Comparison of ENCODE assay signal across 2 cellular contexts in the genomic region with DNA sequence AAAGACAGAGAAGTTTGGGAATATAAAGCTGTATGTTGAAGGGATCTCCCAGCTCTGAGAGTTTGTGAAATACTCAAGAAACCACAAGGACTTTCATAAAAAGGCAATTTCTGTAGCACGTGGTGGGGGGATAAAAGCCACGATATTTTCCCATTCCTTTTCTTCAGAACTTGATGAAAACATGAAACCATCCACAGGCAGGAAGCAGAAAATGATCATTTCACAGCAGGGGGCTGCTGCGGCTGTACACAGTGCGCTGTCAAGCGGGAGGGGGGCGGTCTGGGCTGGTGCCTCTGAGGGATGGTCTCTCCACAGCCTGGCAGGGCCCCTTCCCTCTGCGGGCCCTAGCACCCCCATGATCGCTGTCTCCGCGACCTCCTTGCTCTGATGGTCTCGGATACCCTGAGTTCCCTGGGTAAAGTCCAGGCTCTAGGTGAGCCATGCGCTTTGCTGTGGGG.
TF ChIP-seq lines count a peak whose summit lies in the region.

No MANE protein-coding gene starts in this region.

TF ChIP-seq in SK-N-SH, 30 proteins besides CTCF, POLR2A, EP300 and RAD21 (continued from another document):
- TF ChIP-seq, protein P1, sequence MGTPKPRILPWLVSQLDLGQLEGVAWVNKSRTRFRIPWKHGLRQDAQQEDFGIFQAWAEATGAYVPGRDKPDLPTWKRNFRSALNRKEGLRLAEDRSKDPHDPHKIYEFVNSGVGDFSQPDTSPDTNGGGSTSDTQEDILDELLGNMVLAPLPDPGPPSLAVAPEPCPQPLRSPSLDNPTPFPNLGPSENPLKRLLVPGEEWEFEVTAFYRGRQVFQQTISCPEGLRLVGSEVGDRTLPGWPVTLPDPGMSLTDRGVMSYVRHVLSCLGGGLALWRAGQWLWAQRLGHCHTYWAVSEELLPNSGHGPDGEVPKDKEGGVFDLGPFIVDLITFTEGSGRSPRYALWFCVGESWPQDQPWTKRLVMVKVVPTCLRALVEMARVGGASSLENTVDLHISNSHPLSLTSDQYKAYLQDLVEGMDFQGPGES (IDR thresholded peaks at IDR 0.05; ENCODE audit: low read depth, low read length): no peak

TF ChIP-seq in SK-N-SH treated with all-trans-retinoic acid at 6 μM for 48 hours, 23 proteins besides CTCF, POLR2A, EP300 and RAD21 (continued from another document):
- TF ChIP-seq, protein P2, sequence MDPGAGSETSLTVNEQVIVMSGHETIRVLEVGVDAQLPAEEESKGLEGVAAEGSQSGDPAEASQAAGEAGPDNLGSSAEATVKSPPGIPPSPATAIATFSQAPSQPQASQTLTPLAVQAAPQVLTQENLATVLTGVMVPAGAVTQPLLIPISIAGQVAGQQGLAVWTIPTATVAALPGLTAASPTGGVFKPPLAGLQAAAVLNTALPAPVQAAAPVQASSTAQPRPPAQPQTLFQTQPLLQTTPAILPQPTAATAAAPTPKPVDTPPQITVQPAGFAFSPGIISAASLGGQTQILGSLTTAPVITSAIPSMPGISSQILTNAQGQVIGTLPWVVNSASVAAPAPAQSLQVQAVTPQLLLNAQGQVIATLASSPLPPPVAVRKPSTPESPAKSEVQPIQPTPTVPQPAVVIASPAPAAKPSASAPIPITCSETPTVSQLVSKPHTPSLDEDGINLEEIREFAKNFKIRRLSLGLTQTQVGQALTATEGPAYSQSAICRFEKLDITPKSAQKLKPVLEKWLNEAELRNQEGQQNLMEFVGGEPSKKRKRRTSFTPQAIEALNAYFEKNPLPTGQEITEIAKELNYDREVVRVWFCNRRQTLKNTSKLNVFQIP (CRISPR knock-in tag; IDR thresholded peaks at IDR 0.05; ENCODE audit: borderline replicate concordance, low read depth): no peak
- TF ChIP-seq, protein P3, sequence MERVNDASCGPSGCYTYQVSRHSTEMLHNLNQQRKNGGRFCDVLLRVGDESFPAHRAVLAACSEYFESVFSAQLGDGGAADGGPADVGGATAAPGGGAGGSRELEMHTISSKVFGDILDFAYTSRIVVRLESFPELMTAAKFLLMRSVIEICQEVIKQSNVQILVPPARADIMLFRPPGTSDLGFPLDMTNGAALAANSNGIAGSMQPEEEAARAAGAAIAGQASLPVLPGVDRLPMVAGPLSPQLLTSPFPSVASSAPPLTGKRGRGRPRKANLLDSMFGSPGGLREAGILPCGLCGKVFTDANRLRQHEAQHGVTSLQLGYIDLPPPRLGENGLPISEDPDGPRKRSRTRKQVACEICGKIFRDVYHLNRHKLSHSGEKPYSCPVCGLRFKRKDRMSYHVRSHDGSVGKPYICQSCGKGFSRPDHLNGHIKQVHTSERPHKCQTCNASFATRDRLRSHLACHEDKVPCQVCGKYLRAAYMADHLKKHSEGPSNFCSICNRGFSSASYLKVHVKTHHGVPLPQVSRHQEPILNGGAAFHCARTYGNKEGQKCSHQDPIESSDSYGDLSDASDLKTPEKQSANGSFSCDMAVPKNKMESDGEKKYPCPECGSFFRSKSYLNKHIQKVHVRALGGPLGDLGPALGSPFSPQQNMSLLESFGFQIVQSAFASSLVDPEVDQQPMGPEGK (CRISPR knock-in tag; IDR thresholded peaks at IDR 0.05; ENCODE audit: borderline replicate concordance): no peak
- TF ChIP-seq OSR1 (CRISPR knock-in tag; IDR thresholded peaks at IDR 0.05) (no peak), ZNF565 (CRISPR knock-in tag; conservative IDR thresholded peaks at IDR 0.05; ENCODE audit: low read depth) (no peak)
